ENCODE assay signal across 23 cellular contexts in the genomic region with DNA sequence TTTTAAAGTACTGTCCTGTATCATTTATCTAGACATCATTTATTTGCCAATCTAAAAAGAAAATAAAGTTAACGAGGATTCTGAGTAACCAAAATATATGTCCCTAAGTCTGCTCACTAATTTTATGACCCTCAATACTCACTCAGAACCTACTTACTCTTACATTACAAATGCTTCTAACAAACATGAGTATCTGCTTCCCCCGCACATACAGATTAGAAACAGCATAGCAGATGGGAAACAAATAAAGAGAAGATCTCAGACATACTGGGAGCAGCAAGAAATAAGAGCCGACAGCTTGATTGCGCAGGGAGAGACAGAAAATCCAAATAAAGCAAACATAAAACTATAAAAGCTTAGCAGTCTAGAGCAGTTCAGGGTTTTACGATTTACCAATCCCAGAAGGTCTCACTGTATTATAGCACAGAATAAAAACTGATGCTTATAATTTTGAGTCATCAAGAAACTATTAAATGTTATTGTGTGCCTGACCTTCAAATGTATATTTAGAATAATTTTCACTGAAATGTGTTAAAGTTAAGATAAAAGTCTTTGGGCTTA.
A peak's percentile ranks its signal among the peaks of the same experiment; 100 is the strongest.
DNase-seq lines count a peak whose midpoint lies in the region; ATAC-seq and TF ChIP-seq lines count a peak whose summit lies in the region.
"Had no signal": no experiment of that assay in that cellular context is flagged by ENCODE, and none has a peak within 500 bp of the region (broad histone marks: within the 10 kb centered on the region; RNA-seq: fewer than 3 reads in every experiment).

No MANE protein-coding gene starts in this region.

- H3K27ac ChIP-seq in H9 (ENCODE audit: insufficient read length, low read depth, low read length), result no peak overlapping the region
- H3K27ac ChIP-seq: GM23248, KMS-11 had no signal

- no peak overlapping the region for H3K14ac ChIP-seq in H9 (ENCODE audit: insufficient read depth, low read length)

- no peak overlapping the region for H2BK5ac ChIP-seq in H9 (ENCODE audit: insufficient read length, low read length)

- H3K27ac Mint-ChIP-seq in nephron (peak overlapping the region; percentile 52 to 77 (median 75)), H9 (no peak overlapping the region)
- H3K27ac Mint-ChIP-seq: B cell; CD4-positive, CD25-positive, alpha-beta regulatory T cell; T-cell had no signal

- no peak overlapping the region for H3K4ac ChIP-seq in H9 (ENCODE audit: low read depth, low read length)

- no peak overlapping the region for H4K91ac ChIP-seq in H9 (ENCODE audit: insufficient read length, low read depth, low read length)

- peaks cover 3% of the 10 kb centered on the region for H3K27me3 Mint-ChIP-seq in nephron (ENCODE audit: low read depth)
- peaks cover 10% of the 10 kb centered on the region for H3K27me3 Mint-ChIP-seq in H9 (ENCODE audit: low read depth)

- H3K23me2 ChIP-seq in H9 (ENCODE audit: insufficient read length, low read depth, low read length, poor library complexity, severe bottlenecking), result no peaks in the 10 kb centered on the region

- H4K8ac ChIP-seq in H9 (replicated peaks; ENCODE audit: insufficient read length, low read depth, low read length), result no peak overlapping the region

- no peak overlapping the region for H2BK15ac ChIP-seq in H9 (ENCODE audit: low read depth, low read length)

- H2AFZ ChIP-seq in H9 (ENCODE audit: low read length), result no peak overlapping the region
- H2AFZ ChIP-seq: GM23248 had no signal

- H3K4me2 ChIP-seq in H9 (ENCODE audit: insufficient read depth, insufficient read length, low read length), result no peak overlapping the region
- H3K4me2 ChIP-seq: KMS-11, SK-N-SH had no signal

- H3K4me1 ChIP-seq in H9 (ENCODE audit: insufficient read depth, low read length), result peaks cover 5% of the 10 kb centered on the region; the same call in 1 of the 2 replicates

- H3K9me3 Mint-ChIP-seq in nephron (peaks cover 2% of the 10 kb centered on the region), H9 (no peaks in the 10 kb centered on the region; a peak in 1 of 5 replicates)
- H3K9me3 Mint-ChIP-seq: T-cell had no signal

- no peak overlapping the region for H2AK5ac ChIP-seq in H9 (ENCODE audit: insufficient read length, low read length)

- WGBS in H9 (ENCODE audit: extremely low coverage, insufficient read length, low lambda C conversion rate), result no CpG with 5 or more reads among the region's 5 CpGs

- no peaks in the 10 kb centered on the region for H3K9me3 ChIP-seq in H9 (ENCODE audit: control insufficient read depth, low read depth, low read length)
- H3K9me3 ChIP-seq: SK-N-SH had no signal

- H3K23ac ChIP-seq in H9 (ENCODE audit: insufficient read length, low read depth, low read length), result no peak overlapping the region

- no peaks in the 10 kb centered on the region for H4K20me1 ChIP-seq in H9 (ENCODE audit: control insufficient read depth, insufficient read depth, insufficient read length)

- no peak overlapping the region for H3K56ac ChIP-seq in H9 (ENCODE audit: insufficient read length, low read depth, low read length)

- H3K9ac ChIP-seq in H9 (ENCODE audit: extremely low read depth, insufficient read length, low read length), result no peak overlapping the region
- H3K9ac ChIP-seq: GM23248, KMS-11, SK-N-SH had no signal

- H3K4me1 Mint-ChIP-seq in nephron, result peaks cover 54% of the 10 kb centered on the region
- H3K4me1 Mint-ChIP-seq in H9, result peaks cover 48 to 54% of the 10 kb centered on the region in 2 experiments
- H3K4me1 Mint-ChIP-seq: B cell; CD4-positive, CD25-positive, alpha-beta regulatory T cell; T-cell had no signal

- H3K79me2 ChIP-seq in H9 (ENCODE audit: insufficient read depth, low read length), result no peaks in the 10 kb centered on the region

- TF ChIP-seq CTCF in nephron (IDR thresholded peaks at IDR 0.05; ENCODE audit: unreplicated experiment in 3 of 3) (no peak), H9 (conservative IDR thresholded peaks at IDR 0.05) (no peak)

- no peak overlapping the region for H3K18ac ChIP-seq in H9 (ENCODE audit: insufficient read length, low read depth, low read length)

- H3K4me3 Mint-ChIP-seq in nephron (peak overlapping the region in 1 of 3 experiments; percentile 27), H9 (no peak overlapping the region)
- H3K4me3 Mint-ChIP-seq: B cell; CD4-positive, CD25-positive, alpha-beta regulatory T cell; T-cell had no signal

- DNase-seq in DMS153 treated with DMSO at 0.1 percent for 48 hours (lab: John Stamatoyannopoulos, UW; ENCODE audit: unreplicated experiment) (peak; percentile 25), NCI-H1694 treated with DMSO at 0.1 percent for 48 hours (lab: John Stamatoyannopoulos, UW) (peak; percentile 50), NCI-H524 treated with DMSO at 0.1 percent for 48 hours (lab: John Stamatoyannopoulos, UW) (peak; percentile 88), H9 (no peak)
- DNase-seq: CD4-positive, CD25-positive, alpha-beta regulatory T cell; DND-41; GDM1; GM23248; NCI-H1048; NCI-H187; SK-N-SH; T-cell; T-helper 9 cell had no signal

- no peak overlapping the region for H2BK12ac ChIP-seq in H9 (ENCODE audit: insufficient read length, low read depth, low read length)

- H4K5ac ChIP-seq in H9 (ENCODE audit: insufficient read length, low read depth, low read length), result no peak overlapping the region

- H2BK120ac ChIP-seq in H9 (ENCODE audit: low read depth, low read length, poor library complexity, severe bottlenecking), result no peak overlapping the region

- no peak overlapping the region for H2BK20ac ChIP-seq in H9 (ENCODE audit: low read depth, low read length, poor library complexity, severe bottlenecking)

- H3K36me3 Mint-ChIP-seq in nephron (ENCODE audit: low read depth), result no peaks in the 10 kb centered on the region
- H3K36me3 Mint-ChIP-seq in H9 (ENCODE audit: insufficient read depth in 1 of 3, low read depth in 3 of 3), result no peaks in the 10 kb centered on the region; a peak in 1 of 7 replicates
- H3K36me3 Mint-ChIP-seq: CD4-positive, CD25-positive, alpha-beta regulatory T cell; T-cell had no signal

- ATAC-seq in HG02870 (IDR thresholded peaks at IDR 0.05; ENCODE audit: unreplicated experiment) (no peak), HG02588 (IDR thresholded peaks at IDR 0.05; ENCODE audit: unreplicated experiment) (no peak)
- ATAC-seq: GM12878, HCT116, HepG2, Panc1, Right ventricle myocardium inferior, T-cell had no signal

- H3K79me1 ChIP-seq in H9 (ENCODE audit: insufficient read depth, low read depth, low read length, poor library complexity, severe bottlenecking), result no peaks in the 10 kb centered on the region

- H3K27me3 ChIP-seq in H9 (ENCODE audit: insufficient read depth, low read length), result no peaks in the 10 kb centered on the region

- no peak overlapping the region for H3T11ph ChIP-seq in H9 (ENCODE audit: low read length)

Comparison
In these comparisons a context has a peak if more than half of its experiments do, and no peak if none do; other contexts are left out.
1. H3K27ac Mint-ChIP-seq: peak in nephron (3 of 3); none in H9 (0 of 3).